ENCODE assay signal across 19 cellular contexts in genomic region chr10:121337356-121337936, GRCh38.
DNase-seq lines count a peak whose midpoint lies in the region; ATAC-seq, FAIRE-seq and TF ChIP-seq lines count a peak whose summit lies in the region.
"Had no signal": no experiment of that assay in that cellular context is flagged by ENCODE, and none has a peak within 500 bp of the region (broad histone marks: within the 10 kb centered on the region; RNA-seq: fewer than 3 reads in every experiment).

No MANE protein-coding gene starts in this region.

- FAIRE-seq in islet of Langerhans (lab: Jason Lieb, UNC) (peak; percentile 91), urothelium cell line (lab: Jason Lieb, UNC) (peak; percentile 17)
- FAIRE-seq: D721Med had no signal

- intact Hi-C loops in Right ventricle myocardium inferior (cut with DNase I) (no loop called here), cardiac septum (cut with DNase I) (no loop called here)

- no peak for DNase-seq in Right ventricle myocardium inferior (ENCODE audit: missing footprints)
- DNase-seq in cardiac septum (ENCODE audit: low spot score), result no peak
- peak; percentile 16 for DNase-seq in NCI-H774 (lab: John Stamatoyannopoulos, UW)
- DNase-seq in urothelium cell line (ENCODE audit: low spot score), result no peak
- no peak for DNase-seq in SKM-1 treated with dmso at 0.1 percent for 144 hours (lab: John Stamatoyannopoulos, UW; ENCODE audit: unreplicated experiment)
- DNase-seq in activated naive CD4-positive, alpha-beta T cell treated with Interleukin-2 at 50 U/mL for 16 hours, result no peak
- DNase-seq: activated CD4-positive, alpha-beta T cell treated with anti-CD3 and anti-CD28 coated beads for 4 hours; activated effector memory CD4-positive, alpha-beta T cell treated with Interleukin-2 at 50 U/mL for 16 hours; activated naive CD8-positive, alpha-beta T cell treated with anti-CD3 and anti-CD28 coated beads, Interleukin-2, amount 50 U/mL, for 24 hours; GDM1; immature natural killer cell; lower lobe of right lung; NCI-H187; right lobe of liver; T-cell; testis had no signal

- ATAC-seq in Right ventricle myocardium inferior (peak; percentile 60), SK-N-SH treated with all-trans-retinoic acid at 6 μM for 48 hours (no peak)
- ATAC-seq: activated naive CD8-positive, alpha-beta T cell treated with anti-CD3 and anti-CD28 coated beads, Interleukin-2, amount 50 U/mL, for 24 hours; lower lobe of right lung; right lobe of liver; T-cell had no signal

TF ChIP-seq in SK-N-SH treated with all-trans-retinoic acid at 6 μM for 48 hours, 23 proteins besides CTCF, POLR2A, EP300 and RAD21:
- TF ChIP-seq POU6F1 (CRISPR knock-in tag; IDR thresholded peaks at IDR 0.05; ENCODE audit: borderline replicate concordance, low read depth), result no peak
- no peak for TF ChIP-seq ZC3H10 (CRISPR knock-in tag; IDR thresholded peaks at IDR 0.05)
- TF ChIP-seq ISL1 (CRISPR knock-in tag; IDR thresholded peaks at IDR 0.05), result no peak
- no peak for TF ChIP-seq ZFP30 (CRISPR knock-in tag; IDR thresholded peaks at IDR 0.05)
- TF ChIP-seq SNAI2 (CRISPR knock-in tag; IDR thresholded peaks at IDR 0.05), result no peak
- no peak for TF ChIP-seq RARB (CRISPR knock-in tag; IDR thresholded peaks at IDR 0.05)
- TF ChIP-seq ARNTL (CRISPR knock-in tag; IDR thresholded peaks at IDR 0.05; ENCODE audit: borderline replicate concordance, low read depth), result no peak
- no peak for TF ChIP-seq ESRRG (CRISPR knock-in tag; IDR thresholded peaks at IDR 0.05)
- no peak for TF ChIP-seq ZFP3 (CRISPR knock-in tag; IDR thresholded peaks at IDR 0.05)
- TF ChIP-seq ZNF565 (CRISPR knock-in tag; conservative IDR thresholded peaks at IDR 0.05; ENCODE audit: low read depth), result no peak
- TF ChIP-seq BACH2 (CRISPR knock-in tag; IDR thresholded peaks at IDR 0.05; ENCODE audit: borderline replicate concordance), result no peak
- no peak for TF ChIP-seq PPARA (CRISPR knock-in tag; IDR thresholded peaks at IDR 0.05; ENCODE audit: borderline replicate concordance)
- no peak for TF ChIP-seq CREB5 (CRISPR knock-in tag; IDR thresholded peaks at IDR 0.05; ENCODE audit: low read depth)
- no peak for TF ChIP-seq ZNF8 (CRISPR knock-in tag; IDR thresholded peaks at IDR 0.05)
